ENCODE assay signal across 1 cellular context in the genomic region with DNA sequence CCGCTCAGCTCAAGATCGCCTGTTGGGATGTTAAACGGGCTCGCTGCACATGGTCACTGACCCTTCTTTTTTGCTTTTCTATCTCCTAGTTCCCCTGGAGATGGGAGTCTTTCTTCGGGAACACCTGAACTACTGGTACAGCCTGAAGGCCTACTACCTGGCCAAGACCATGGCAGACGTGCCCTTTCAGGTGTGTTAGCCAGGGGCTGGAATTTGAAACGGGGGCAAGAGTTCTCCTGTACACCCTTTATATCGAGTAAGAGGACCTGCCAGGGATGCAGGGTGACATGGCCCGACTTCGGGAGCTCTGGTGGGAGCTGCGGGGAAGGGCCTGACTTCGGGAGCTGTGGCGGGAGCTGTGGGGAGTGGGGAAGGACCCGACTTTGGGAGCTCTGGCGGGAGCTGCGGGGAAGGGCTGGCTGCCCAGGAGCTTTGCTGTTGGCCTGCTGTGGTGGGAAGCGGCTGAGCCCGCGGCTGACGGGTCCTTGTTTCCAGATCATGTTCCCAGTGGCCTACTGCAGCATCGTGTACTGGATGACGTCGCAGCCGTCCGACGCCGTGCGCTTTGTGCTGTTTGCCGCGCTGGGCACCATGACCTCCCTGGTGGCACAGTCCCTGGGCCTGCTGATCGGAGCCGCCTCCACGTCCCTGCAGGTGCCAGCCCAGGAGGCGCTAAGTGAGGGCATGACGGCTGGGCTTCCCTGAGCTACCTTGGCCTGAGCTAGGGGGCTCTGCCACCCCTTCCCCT.
TF ChIP-seq lines count a peak whose summit lies in the region.

No MANE protein-coding gene starts in this region.

TF ChIP-seq in HepG2, 621 proteins besides CTCF, POLR2A, EP300 and RAD21:
- no peak for TF ChIP-seq PBX3 (CRISPR knock-in tag; IDR thresholded peaks at IDR 0.05; ENCODE audit: borderline replicate concordance)
- TF ChIP-seq ATF7 (IDR thresholded peaks at IDR 0.05): peak; percentile 29; the same call in 1 of the 2 replicates
- TF ChIP-seq ATF7 (CRISPR knock-in tag; IDR thresholded peaks at IDR 0.05): no peak
- TF ChIP-seq CREB1 (IDR thresholded peaks at IDR 0.05): 0 out of 2 replicates have a peak, but pooled peaks have one; percentile 8
- TF ChIP-seq CREB1 (CRISPR knock-in tag; IDR thresholded peaks at IDR 0.05): no peak
